In genomic region chr19:679418-680286, GRCh38 we compare ENCODE assay signal across 8 cellular contexts. TPM values are rescaled to one million over a fixed set of nuclear protein-coding genes. Genes with fewer than 3 reads are reported as not detected.
A peak's percentile ranks its signal among the peaks of the same experiment; 100 is the strongest.
DNase-seq lines count a peak whose midpoint lies in the region; ATAC-seq, FAIRE-seq and TF ChIP-seq lines count a peak whose summit lies in the region.

No MANE protein-coding gene starts in this region.

- H3K36me3 ChIP-seq in PC-9 (ENCODE audit: low read depth) (no peaks in the 10 kb centered on the region), K562 (ENCODE audit: control insufficient read depth, insufficient read depth, low read length) (no peaks in the 10 kb centered on the region), iPS-15b (ENCODE audit: control insufficient read depth, insufficient read depth, low read length) (no peaks in the 10 kb centered on the region)

- FAIRE-seq in K562 (lab: Jason Lieb, UNC): no peak

- peak overlapping the region; percentile 75 for H3K4me3 ChIP-seq in PC-9
- peak overlapping the region; percentile 94 for H3K4me3 ChIP-seq in K562
- H3K4me3 ChIP-seq in iPS-15b (ENCODE audit: low read depth, low read length): peak overlapping the region; percentile 59

- H3K9me1 ChIP-seq in K562 (ENCODE audit: control insufficient read depth, insufficient read depth, low read length): peaks cover 10% of the 10 kb centered on the region

- no peaks in the 10 kb centered on the region for H4K20me1 ChIP-seq in PC-9 (ENCODE audit: insufficient read depth)
- no peaks in the 10 kb centered on the region for H4K20me1 ChIP-seq in K562 (replicated peaks; ENCODE audit: control insufficient read depth, insufficient read depth, low read length)

- H3K27ac ChIP-seq in PC-9 (no peak overlapping the region; the same call in 1 of the 2 replicates), K562 (ENCODE audit: extremely low read depth, low read depth, low read length) (peak overlapping the region; percentile 94)

- intact Hi-C loops in activated CD4-positive, alpha-beta T cell treated with anti-CD3 and anti-CD28 coated beads, Interleukin-2, amount 10 ng/mL, durations not matched to agents 24 days and 14 days (cut with micrococcal nuclease): loop anchor here (1.0 to 2.0 kb wide), 5 partner anchors 16 to 118 kb away; partner anchors contain the start of genes BSG, FGF22, PTBP1 and RNF126
- intact Hi-C loops in PC-9 (cut with micrococcal nuclease; ENCODE audit: unreplicated experiment) (no loop called here), K562 (cut with micrococcal nuclease) (loop anchor here (1.0 kb wide), 1 partner anchor 24 kb away; no protein-coding TSS in a partner anchor), sciatic nerve (cut with DNase I) (no loop called here)

- no peak for TF ChIP-seq RAD21 in K562 (CRISPR knock-in tag; conservative IDR thresholded peaks at IDR 0.05 in 1 of 2, IDR thresholded peaks at IDR 0.05 in 1 of 2)

- TF ChIP-seq CTCF in PC-9 (conservative IDR thresholded peaks at IDR 0.05): no peak
- TF ChIP-seq CTCF in K562 (IDR thresholded peaks at IDR 0.05 in 2 of 3, conservative IDR thresholded peaks at IDR 0.05 in 1 of 3; ENCODE audit: insufficient read depth in 2 of 3, low read depth in 1 of 3, low read length in 3 of 3): no peak

- no peaks in the 10 kb centered on the region for H3K36me3 Mint-ChIP-seq in activated CD4-positive, alpha-beta T cell treated with anti-CD3 and anti-CD28 coated beads, Interleukin-2, amount 10 ng/mL, durations not matched to agents 24 days and 14 days (ENCODE audit: low read depth)

- peaks cover 8% of the 10 kb centered on the region for H3K27me3 Mint-ChIP-seq in activated CD4-positive, alpha-beta T cell treated with anti-CD3 and anti-CD28 coated beads, Interleukin-2, amount 10 ng/mL, durations not matched to agents 24 days and 14 days

- no peak for TF ChIP-seq EP300 in K562 (IDR thresholded peaks at IDR 0.05; ENCODE audit: low read length)

- H3F3A ChIP-seq in PC-9 (ENCODE audit: insufficient read depth, low read depth): peaks cover 33% of the 10 kb centered on the region

- DNase-seq in activated CD4-positive, alpha-beta T cell treated with anti-CD3 and anti-CD28 coated beads, Interleukin-2, amount 10 ng/mL, durations not matched to agents 24 days and 14 days: peak; percentile 82
- no peak for DNase-seq in activated CD4-positive, alpha-beta T cell treated with anti-CD3 and anti-CD28 coated beads for 1 hour
- DNase-seq in PC-9 (peak in 1 of 2 experiments; percentile 55), K562 (ENCODE audit: extremely low read depth in 1 of 4, low spot score in 3 of 4) (peak; percentile 61 to 69 (median 67)), sciatic nerve (ENCODE audit: low spot score) (peak; percentile 88), kidney glomerular epithelial cell (lab: John Stamatoyannopoulos, UW) (no peak)

- H3K9ac ChIP-seq in K562 (ENCODE audit: insufficient read depth in 1 of 2, low read depth in 2 of 2, low read length in 2 of 2) (peak overlapping the region; percentile 82 to 97), iPS-15b (ENCODE audit: low read depth, low read length) (no peak overlapping the region)

- no peak for TF ChIP-seq POLR2A in K562 (conservative IDR thresholded peaks at IDR 0.05)

- H3K27me3 ChIP-seq in PC-9 (ENCODE audit: insufficient read depth, low read depth): no peaks in the 10 kb centered on the region
- H3K27me3 ChIP-seq in K562 (ENCODE audit: control insufficient read depth in 2 of 2, insufficient read depth in 2 of 2, low read length in 2 of 2): no peaks in the 10 kb centered on the region; a peak in 1 of 5 replicates
- peaks cover 7% of the 10 kb centered on the region for H3K27me3 ChIP-seq in iPS-15b (ENCODE audit: control insufficient read depth, insufficient read depth, low read length)

- POLR2A ChIA-PET in PC-9 (lab: Charles Lee; ENCODE audit: unreplicated experiment): interaction anchor here (0.7 kb wide), 1 partner anchor 104 kb away, joined by 6 read pairs; no protein-coding TSS in a partner anchor
- POLR2A ChIA-PET in K562 (lab: Yijun Ruan, JAX): interaction anchor here (0.7 to 1.3 kb wide), 3 partner anchors 10 to 310 kb away, joined by 3 to 8 read pairs (median 5); partner anchors contain the start of gene RNF126

- H3K9me2 ChIP-seq in PC-9 (ENCODE audit: insufficient read depth): no peaks in the 10 kb centered on the region

- no peaks in the 10 kb centered on the region for H3K9me3 Mint-ChIP-seq in activated CD4-positive, alpha-beta T cell treated with anti-CD3 and anti-CD28 coated beads, Interleukin-2, amount 10 ng/mL, durations not matched to agents 24 days and 14 days

- H3K4me1 ChIP-seq in PC-9 (replicated peaks; ENCODE audit: insufficient read depth) (peaks cover 30% of the 10 kb centered on the region), K562 (replicated peaks in 1 of 2; ENCODE audit: control insufficient read depth in 2 of 2, insufficient read depth in 2 of 2, low read length in 2 of 2) (peaks cover 5 to 76% of the 10 kb centered on the region in 2 experiments), iPS-15b (ENCODE audit: control insufficient read depth, insufficient read depth, low read length) (no peaks in the 10 kb centered on the region)

- H3K4me2 ChIP-seq in PC-9 (peak overlapping the region; percentile 95), K562 (ENCODE audit: insufficient read depth, low read length) (peak overlapping the region; percentile 80)

- ATAC-seq in HG02840 (IDR thresholded peaks at IDR 0.05; ENCODE audit: low FRiP score, unreplicated experiment) (peak; percentile 14), K562 (peak; percentile 20), sciatic nerve (peak; percentile 35)

- H3K4me1 Mint-ChIP-seq in activated CD4-positive, alpha-beta T cell treated with anti-CD3 and anti-CD28 coated beads, Interleukin-2, amount 10 ng/mL, durations not matched to agents 24 days and 14 days: peaks cover 4% of the 10 kb centered on the region

- H3K9me3 ChIP-seq in PC-9 (ENCODE audit: insufficient read depth, low read depth): no peaks in the 10 kb centered on the region
- no peaks in the 10 kb centered on the region for H3K9me3 ChIP-seq in K562 (replicated peaks; ENCODE audit: control insufficient read depth, insufficient read depth, low read depth, low read length)
- H3K9me3 ChIP-seq in iPS-15b (ENCODE audit: control insufficient read depth, insufficient read depth, low read length): no peaks in the 10 kb centered on the region

- H2AFZ ChIP-seq in PC-9: no peak overlapping the region
- peak overlapping the region; percentile 89 for H2AFZ ChIP-seq in K562 (ENCODE audit: low read depth, low read length)

- H3K4me3 Mint-ChIP-seq in activated CD4-positive, alpha-beta T cell treated with anti-CD3 and anti-CD28 coated beads, Interleukin-2, amount 10 ng/mL, durations not matched to agents 24 days and 14 days: peak overlapping the region; percentile 74

- peak overlapping the region; percentile 76 for H3K27ac Mint-ChIP-seq in activated CD4-positive, alpha-beta T cell treated with anti-CD3 and anti-CD28 coated beads, Interleukin-2, amount 10 ng/mL, durations not matched to agents 24 days and 14 days

- BruUV-seq in PC-9 (replicated peaks; lab: Mats Ljungman, UMichigan) (no TSS peak), K562 (replicated peaks; lab: Mats Ljungman, UMichigan) (TSS peak; percentile 82)

- CTCF ChIA-PET in PC-9 (lab: Charles Lee): interaction anchor here (0.6 kb wide), 1 partner anchor 51 kb away, joined by 3 read pairs; no protein-coding TSS in a partner anchor
- CTCF ChIA-PET in K562 (lab: Yijun Ruan, JAX; ENCODE audit: low intra/inter-chr PET ratio): interaction anchor here (0.8 kb wide), 1 partner anchor 15 kb away, joined by 3 read pairs; no protein-coding TSS in a partner anchor

- in situ Hi-C loops in K562 (cut with MboI): no loop called here

- H3K79me2 ChIP-seq in PC-9 (ENCODE audit: low read depth) (peaks cover 19% of the 10 kb centered on the region), K562 (ENCODE audit: control insufficient read depth, insufficient read depth, low read length) (peaks cover 8% of the 10 kb centered on the region)

- WGBS in K562 (ENCODE audit: insufficient coverage, low coverage, missing lambda C conversion rate): 5% methylated on average over 25 of the region's 69 CpGs

RNA-seq across cellular contexts. Expression of gene FSTL3, which starts 3.5 kb away (rescaled TPM):
- 7.2 and 7.7 TPM in 2 replicates for total RNA-seq in activated CD4-positive, alpha-beta T cell treated with anti-CD3 and anti-CD28 coated beads, Interleukin-2, amount 10 ng/mL, durations not matched to agents 24 days and 14 days
- total RNA-seq in PC-9 (2021): 40.9 and 85.1 TPM in 2 replicates
- total RNA-seq in K562 (2011; cell fraction: chromatin; rRNA removed; ENCODE audit: low replicate concordance): 3.0 and 7.7 TPM in 2 replicates
- total RNA-seq in K562 (2011; cell fraction: nucleolus; rRNA removed): 9.3 and 12.7 TPM in 2 replicates
- 5.3 and 7.4 TPM in 2 replicates for total RNA-seq in K562 (2011; cell fraction: nucleoplasm; rRNA removed)
- 5.3 and 7.8 TPM in 2 replicates for total RNA-seq in K562 (2014; rRNA removed)
- 1.3 and 2.0 TPM in 2 replicates for total RNA-seq in K562 (2014; rRNA removed; fragmentation: Illumina TruSeq; extraction: Trizol)
- total RNA-seq in K562 (2015; rRNA removed; fragmentation: Illumina TruSeq; extraction: Trizol): 4.5 and 4.6 TPM in 2 replicates
- 5.7 and 6.6 TPM in 2 replicates for total RNA-seq in K562 (2021)
- 3.9 and 5.2 TPM in 2 replicates for polyA plus RNA-seq in K562 (2011; rRNA removed)
- polyA plus RNA-seq in K562 (2011; cell fraction: cytosol; rRNA removed): 8.1 and 20.9 TPM in 2 replicates
- polyA plus RNA-seq in K562 (2011; cell fraction: nucleus; rRNA removed): 26.1 and 42.9 TPM in 2 replicates
- polyA plus RNA-seq in K562 (2012): 7.1 and 8.8 TPM in 2 replicates
- 2.2 and 4.6 TPM in 2 replicates for polyA plus RNA-seq in K562 (2014; fragmentation: Illumina TruSeq; extraction: Trizol)
- under 1 TPM in 1 of 2 experiments, not detected in 1; 0.35 TPM for polyA plus RNA-seq in K562 (2014; fragmentation: Nextera tagmentation; extraction: Ambion mirVana)
- 6.8 and 8.0 TPM in 2 replicates for polyA plus RNA-seq in K562 (2014; rRNA removed)
- 2.2 and 2.9 TPM in 2 replicates for polyA minus RNA-seq in K562 (2011; rRNA and poly(A)+ RNA removed)
- polyA minus RNA-seq in K562 (2011; cell fraction: cytosol; rRNA and poly(A)+ RNA removed): 5.1 and 7.8 TPM in 2 replicates
- polyA minus RNA-seq in K562 (2011; cell fraction: nucleus; rRNA and poly(A)+ RNA removed): 3.2 and 4.0 TPM in 2 replicates
- total RNA-seq in sciatic nerve: 108 TPM

RNA-seq across cellular contexts. Expression of gene PRSS57, which starts 15.6 kb away (rescaled TPM):
- total RNA-seq in activated CD4-positive, alpha-beta T cell treated with anti-CD3 and anti-CD28 coated beads, Interleukin-2, amount 10 ng/mL, durations not matched to agents 24 days and 14 days: not detected in 2 replicates
- total RNA-seq in PC-9 (2021) (not detected in 2 replicates), K562 (2014; rRNA removed) (1.9 and 2.0 TPM in 2 replicates), K562 (2014; rRNA removed; fragmentation: Illumina TruSeq; extraction: Trizol) (not detected in 2 replicates), K562 (2015; rRNA removed; fragmentation: Illumina TruSeq; extraction: Trizol) (2.5 and 3.0 TPM in 2 replicates), K562 (2021) (1.0 and 2.0 TPM in 2 replicates), sciatic nerve (not detected)
- not detected in 2 replicates for total RNA-seq in K562 (2011; cell fraction: chromatin; rRNA removed; ENCODE audit: low replicate concordance)
- total RNA-seq in K562 (2011; cell fraction: nucleolus; rRNA removed): 0.50 and 1.1 TPM in 2 replicates
- 0.37 TPM in 1 of 2 replicates, not detected in the other for total RNA-seq in K562 (2011; cell fraction: nucleoplasm; rRNA removed)
- polyA plus RNA-seq in K562 (2011; rRNA removed) (0.22 and 0.49 TPM in 2 replicates), K562 (2014; fragmentation: Illumina TruSeq; extraction: Trizol) (0.86 TPM in 1 of 2 replicates, not detected in the other), K562 (2014; fragmentation: Nextera tagmentation; extraction: Ambion mirVana) (under 1 TPM in 1 of 2 experiments, not detected in 1; 0.06 TPM), K562 (2014; rRNA removed) (1.5 TPM in 2 replicates)
- 0.53 and 2.1 TPM in 2 replicates for polyA plus RNA-seq in K562 (2011; cell fraction: cytosol; rRNA removed)
- polyA plus RNA-seq in K562 (2011; cell fraction: nucleus; rRNA removed): 0.34 and 0.37 TPM in 2 replicates
- 4.0 and 26.3 TPM in 2 replicates for polyA plus RNA-seq in K562 (2012)
- not detected in 2 replicates for polyA minus RNA-seq in K562 (2011; rRNA and poly(A)+ RNA removed)
- polyA minus RNA-seq in K562 (2011; cell fraction: cytosol; rRNA and poly(A)+ RNA removed): not detected in 2 replicates
- not detected in 2 replicates for polyA minus RNA-seq in K562 (2011; cell fraction: nucleus; rRNA and poly(A)+ RNA removed)

RNA-seq across cellular contexts. Expression of gene RNF126, which starts 16.6 kb away (rescaled TPM):
- 109 and 110 TPM in 2 replicates for total RNA-seq in activated CD4-positive, alpha-beta T cell treated with anti-CD3 and anti-CD28 coated beads, Interleukin-2, amount 10 ng/mL, durations not matched to agents 24 days and 14 days
- total RNA-seq in PC-9 (2021) (54.4 and 63.7 TPM in 2 replicates), K562 (2014; rRNA removed) (101 and 128 TPM in 2 replicates), K562 (2014; rRNA removed; fragmentation: Illumina TruSeq; extraction: Trizol) (6.6 and 7.6 TPM in 2 replicates), K562 (2015; rRNA removed; fragmentation: Illumina TruSeq; extraction: Trizol) (26.2 and 31.8 TPM in 2 replicates), K562 (2021) (85.7 and 95.8 TPM in 2 replicates), sciatic nerve (33.1 TPM)
- total RNA-seq in K562 (2011; cell fraction: chromatin; rRNA removed; ENCODE audit: low replicate concordance): 35.2 and 104 TPM in 2 replicates
- total RNA-seq in K562 (2011; cell fraction: nucleolus; rRNA removed): 88.7 and 118 TPM in 2 replicates
- 57.0 and 58.7 TPM in 2 replicates for total RNA-seq in K562 (2011; cell fraction: nucleoplasm; rRNA removed)
- polyA plus RNA-seq in K562 (2011; rRNA removed) (6.5 and 12.3 TPM in 2 replicates), K562 (2014; fragmentation: Illumina TruSeq; extraction: Trizol) (9.1 and 34.6 TPM in 2 replicates), K562 (2014; fragmentation: Nextera tagmentation; extraction: Ambion mirVana) (under 1 TPM; 0.27 to 0.36 TPM), K562 (2014; rRNA removed) (79.0 and 87.6 TPM in 2 replicates)
- polyA plus RNA-seq in K562 (2011; cell fraction: cytosol; rRNA removed): 22.5 and 58.3 TPM in 2 replicates
- 48.9 and 104 TPM in 2 replicates for polyA plus RNA-seq in K562 (2011; cell fraction: nucleus; rRNA removed)
- 65.9 and 76.9 TPM in 2 replicates for polyA plus RNA-seq in K562 (2012)
- polyA minus RNA-seq in K562 (2011; rRNA and poly(A)+ RNA removed): 1.7 and 4.6 TPM in 2 replicates
- polyA minus RNA-seq in K562 (2011; cell fraction: cytosol; rRNA and poly(A)+ RNA removed): 20.2 and 32.4 TPM in 2 replicates
- polyA minus RNA-seq in K562 (2011; cell fraction: nucleus; rRNA and poly(A)+ RNA removed): 34.3 and 38.8 TPM in 2 replicates

RNA-seq across cellular contexts. Expression of gene PALM, which starts 29.1 kb away (rescaled TPM):
- total RNA-seq in activated CD4-positive, alpha-beta T cell treated with anti-CD3 and anti-CD28 coated beads, Interleukin-2, amount 10 ng/mL, durations not matched to agents 24 days and 14 days: 0.24 TPM in 1 of 2 replicates, not detected in the other
- total RNA-seq in PC-9 (2021) (1.8 and 6.1 TPM in 2 replicates), K562 (2014; rRNA removed) (2.6 and 3.3 TPM in 2 replicates), K562 (2014; rRNA removed; fragmentation: Illumina TruSeq; extraction: Trizol) (0.51 and 0.73 TPM in 2 replicates), K562 (2015; rRNA removed; fragmentation: Illumina TruSeq; extraction: Trizol) (1.6 and 1.8 TPM in 2 replicates), K562 (2021) (6.6 and 6.9 TPM in 2 replicates), sciatic nerve (130 TPM)
- total RNA-seq in K562 (2011; cell fraction: chromatin; rRNA removed; ENCODE audit: low replicate concordance): 4.4 and 8.7 TPM in 2 replicates
- total RNA-seq in K562 (2011; cell fraction: nucleolus; rRNA removed): 4.2 and 5.2 TPM in 2 replicates
- total RNA-seq in K562 (2011; cell fraction: nucleoplasm; rRNA removed): 2.3 and 6.4 TPM in 2 replicates
- polyA plus RNA-seq in K562 (2011; rRNA removed) (2.4 and 2.8 TPM in 2 replicates), K562 (2014; fragmentation: Illumina TruSeq; extraction: Trizol) (1.7 and 3.0 TPM in 2 replicates), K562 (2014; fragmentation: Nextera tagmentation; extraction: Ambion mirVana) (under 1 TPM; 0.04 to 0.08 TPM), K562 (2014; rRNA removed) (2.1 and 3.3 TPM in 2 replicates)
- 2.4 and 5.7 TPM in 2 replicates for polyA plus RNA-seq in K562 (2011; cell fraction: cytosol; rRNA removed)
- polyA plus RNA-seq in K562 (2011; cell fraction: nucleus; rRNA removed): 2.8 and 5.3 TPM in 2 replicates
- 3.7 and 10.5 TPM in 2 replicates for polyA plus RNA-seq in K562 (2012)
- polyA minus RNA-seq in K562 (2011; rRNA and poly(A)+ RNA removed): 0.45 and 1.0 TPM in 2 replicates
- polyA minus RNA-seq in K562 (2011; cell fraction: cytosol; rRNA and poly(A)+ RNA removed): 8.5 and 10.1 TPM in 2 replicates
- 1.3 and 2.2 TPM in 2 replicates for polyA minus RNA-seq in K562 (2011; cell fraction: nucleus; rRNA and poly(A)+ RNA removed)

RNA-seq across cellular contexts. Expression of gene FGF22, which starts 40.0 kb away (rescaled TPM):
- total RNA-seq in activated CD4-positive, alpha-beta T cell treated with anti-CD3 and anti-CD28 coated beads, Interleukin-2, amount 10 ng/mL, durations not matched to agents 24 days and 14 days: not detected in 2 replicates
- 0.35 TPM in 1 of 2 replicates, not detected in the other for total RNA-seq in PC-9 (2021)
- total RNA-seq in K562 (2011; cell fraction: chromatin; rRNA removed; ENCODE audit: low replicate concordance): 2.3 and 4.6 TPM in 2 replicates
- 3.2 and 3.7 TPM in 2 replicates for total RNA-seq in K562 (2011; cell fraction: nucleolus; rRNA removed)
- 2.6 and 4.0 TPM in 2 replicates for total RNA-seq in K562 (2011; cell fraction: nucleoplasm; rRNA removed)
- total RNA-seq in K562 (2014; rRNA removed): 0.49 and 1.7 TPM in 2 replicates
- total RNA-seq in K562 (2014; rRNA removed; fragmentation: Illumina TruSeq; extraction: Trizol): not detected in 2 replicates
- 0.25 TPM in 1 of 2 replicates, not detected in the other for total RNA-seq in K562 (2015; rRNA removed; fragmentation: Illumina TruSeq; extraction: Trizol)
- 0.58 and 0.86 TPM in 2 replicates for total RNA-seq in K562 (2021)
- polyA plus RNA-seq in K562 (2011; rRNA removed): 0.14 and 0.24 TPM in 2 replicates
- polyA plus RNA-seq in K562 (2011; cell fraction: cytosol; rRNA removed): 0.18 and 0.34 TPM in 2 replicates
- 1.5 and 3.3 TPM in 2 replicates for polyA plus RNA-seq in K562 (2011; cell fraction: nucleus; rRNA removed)
- 0.60 and 0.89 TPM in 2 replicates for polyA plus RNA-seq in K562 (2012)
- 0.14 TPM in 1 of 2 replicates, not detected in the other for polyA plus RNA-seq in K562 (2014; fragmentation: Illumina TruSeq; extraction: Trizol)
- polyA plus RNA-seq in K562 (2014; fragmentation: Nextera tagmentation; extraction: Ambion mirVana): not detected
- polyA plus RNA-seq in K562 (2014; rRNA removed): 1.6 and 2.2 TPM in 2 replicates
- polyA minus RNA-seq in K562 (2011; rRNA and poly(A)+ RNA removed): not detected in 2 replicates
- not detected in 2 replicates for polyA minus RNA-seq in K562 (2011; cell fraction: cytosol; rRNA and poly(A)+ RNA removed)
- 0.33 and 0.40 TPM in 2 replicates for polyA minus RNA-seq in K562 (2011; cell fraction: nucleus; rRNA and poly(A)+ RNA removed)
- 3.2 TPM for total RNA-seq in sciatic nerve

Comparison
In these comparisons a context has a peak if more than half of its experiments do, and no peak if none do; other contexts are left out.
1. DNase-seq: peak in activated CD4-positive, alpha-beta T cell treated with anti-CD3 and anti-CD28 coated beads, Interleukin-2, amount 10 ng/mL, durations not matched to agents 24 days and 14 days (single experiment), K562 (4 of 4) and sciatic nerve (single experiment); none in activated CD4-positive, alpha-beta T cell treated with anti-CD3 and anti-CD28 coated beads for 1 hour (single experiment) and kidney glomerular epithelial cell (single experiment).
2. intact Hi-C loops: an anchor here in activated CD4-positive, alpha-beta T cell treated with anti-CD3 and anti-CD28 coated beads, Interleukin-2, amount 10 ng/mL, durations not matched to agents 24 days and 14 days (1.0 to 2.0 kb wide) and K562 (1.0 kb wide); none called in PC-9 and sciatic nerve.
3. Peak in every context shown above with its lines, with median percentiles within 50 percentile points of each other: ATAC-seq and H3K4me3 ChIP-seq.